Comparison of ENCODE assay signal across 1 cellular context in genomic region chr6:34596798-34597197, GRCh38.
TF ChIP-seq lines count a peak whose summit lies in the region.

No MANE protein-coding gene starts in this region.

TF ChIP-seq in HepG2, 621 proteins besides CTCF, POLR2A, EP300 and RAD21:
- TF ChIP-seq AGO1 (IDR thresholded peaks at IDR 0.05; ENCODE audit: low read depth, low read length, poor library complexity, severe bottlenecking) (no peak), PCBP2 (optimal IDR thresholded peaks at IDR 0.05; ENCODE audit: low read depth, low read length, poor library complexity, severe bottlenecking) (peak; percentile 61)
